Comparison of ENCODE assay signal across 1 cellular context in the genomic region with DNA sequence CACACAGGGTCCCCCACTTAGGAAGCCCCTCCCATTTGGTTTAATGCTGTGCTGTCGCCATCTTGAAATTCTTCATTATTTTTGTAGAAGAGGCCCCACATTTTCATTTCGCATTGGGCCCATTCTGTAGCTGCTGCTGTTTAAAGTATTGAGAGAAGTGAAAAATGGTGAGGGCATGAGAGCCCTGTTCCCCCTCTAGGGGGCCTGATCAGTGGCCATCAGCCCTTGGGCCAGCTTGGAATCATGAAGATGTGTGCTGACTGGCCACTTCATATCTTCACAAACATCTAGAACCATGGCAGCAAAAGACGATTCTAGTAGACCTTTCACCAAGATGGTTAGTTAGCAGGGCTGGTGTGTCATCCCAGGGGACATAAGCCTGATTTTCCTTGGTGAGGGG.
TF ChIP-seq lines count a peak whose summit lies in the region.

No MANE protein-coding gene starts in this region.

TF ChIP-seq in GM23338, 12 proteins besides CTCF, POLR2A, EP300 and RAD21:
- no peak for TF ChIP-seq ZNF462 (CRISPR knock-in tag; IDR thresholded peaks at IDR 0.05)
- TF ChIP-seq REST (IDR thresholded peaks at IDR 0.05; ENCODE audit: unreplicated experiment): no peak
- TF ChIP-seq STAT1 (IDR thresholded peaks at IDR 0.05; ENCODE audit: unreplicated experiment): no peak
- no peak for TF ChIP-seq CREB1 (CRISPR knock-in tag; IDR thresholded peaks at IDR 0.05; ENCODE audit: low read depth)
- no peak for TF ChIP-seq EZH2 (IDR thresholded peaks at IDR 0.05; ENCODE audit: low read depth, unreplicated experiment)
- no peak for TF ChIP-seq POLR2AphosphoS5 (IDR thresholded peaks at IDR 0.05; ENCODE audit: low read depth)
- TF ChIP-seq NANOG (IDR thresholded peaks at IDR 0.05; ENCODE audit: borderline replicate concordance): no peak
- TF ChIP-seq EZH2phosphoT487 (IDR thresholded peaks at IDR 0.05; ENCODE audit: unreplicated experiment): no peak
- no peak for TF ChIP-seq ZNF114 (CRISPR knock-in tag; IDR thresholded peaks at IDR 0.05)
- TF ChIP-seq, protein P1, sequence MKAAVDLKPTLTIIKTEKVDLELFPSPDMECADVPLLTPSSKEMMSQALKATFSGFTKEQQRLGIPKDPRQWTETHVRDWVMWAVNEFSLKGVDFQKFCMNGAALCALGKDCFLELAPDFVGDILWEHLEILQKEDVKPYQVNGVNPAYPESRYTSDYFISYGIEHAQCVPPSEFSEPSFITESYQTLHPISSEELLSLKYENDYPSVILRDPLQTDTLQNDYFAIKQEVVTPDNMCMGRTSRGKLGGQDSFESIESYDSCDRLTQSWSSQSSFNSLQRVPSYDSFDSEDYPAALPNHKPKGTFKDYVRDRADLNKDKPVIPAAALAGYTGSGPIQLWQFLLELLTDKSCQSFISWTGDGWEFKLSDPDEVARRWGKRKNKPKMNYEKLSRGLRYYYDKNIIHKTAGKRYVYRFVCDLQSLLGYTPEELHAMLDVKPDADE (IDR thresholded peaks at IDR 0.05): no peak
- no peak for TF ChIP-seq ZNF331 (CRISPR knock-in tag; IDR thresholded peaks at IDR 0.05; ENCODE audit: low read depth)
- TF ChIP-seq JUNB (IDR thresholded peaks at IDR 0.05; ENCODE audit: unreplicated experiment): no peak
